In the genomic region with DNA sequence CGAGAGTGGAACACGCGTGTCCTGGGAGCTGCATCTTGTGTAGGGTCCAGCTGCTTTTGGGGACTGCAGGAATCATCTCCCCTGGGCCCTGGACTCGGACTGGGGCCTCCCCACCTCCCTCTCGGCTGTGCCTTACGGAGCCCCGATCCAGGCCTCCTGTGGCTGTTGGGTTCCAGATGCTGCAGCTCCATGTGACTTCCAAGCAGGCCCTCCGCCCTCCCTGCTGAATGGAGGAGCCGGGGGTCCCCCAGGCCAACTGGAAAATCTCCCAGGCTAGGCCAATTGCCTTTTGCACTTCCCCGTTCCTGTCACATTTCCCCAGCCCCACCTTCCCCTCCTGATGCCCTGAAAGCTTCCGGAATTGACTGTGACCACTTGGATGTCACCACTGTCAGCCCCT, we compare ENCODE assay signal across 29 cellular contexts. TPM values are rescaled to one million over a fixed set of nuclear protein-coding genes. Genes with fewer than 3 reads are reported as not detected.
DNase-seq lines count a peak whose midpoint lies in the region; ATAC-seq and TF ChIP-seq lines count a peak whose summit lies in the region.
"Had no signal": no experiment of that assay in that cellular context is flagged by ENCODE, and none has a peak within 500 bp of the region (broad histone marks: within the 10 kb centered on the region; RNA-seq: fewer than 3 reads in every experiment).

No MANE protein-coding gene starts in this region.

- H3K9ac ChIP-seq in BLaER1 treated with 17β-estradiol and CSF1 and Interleukin-3, amounts not matched to agents 10 nM and 100 nM, result peak overlapping the region in 9 of 11 experiments; percentile 3 to 49 (median 24); a peak in 11 of 22 replicates
- H3K9ac ChIP-seq in H9 (ENCODE audit: extremely low read depth, insufficient read length, low read length), result no peak overlapping the region

- H3K4me1 ChIP-seq in BLaER1 treated with 17β-estradiol and CSF1 and Interleukin-3, amounts not matched to agents 10 nM and 100 nM, result peaks cover 63 to 89% (median 79%) of the 10 kb centered on the region in 10 experiments
- no peaks in the 10 kb centered on the region for H3K4me1 ChIP-seq in H9 (ENCODE audit: insufficient read depth, low read length)
- peaks cover 4 to 59% (median 45%) of the 10 kb centered on the region in 4 donors for H3K4me1 ChIP-seq in esophagus muscularis mucosa
- H3K4me1 ChIP-seq: SJCRH30 had no signal

- TF ChIP-seq POLR2A in esophagus muscularis mucosa (IDR thresholded peaks at IDR 0.05; ENCODE audit: low read depth), result no peak

- H3K79me2 ChIP-seq in H9 (ENCODE audit: insufficient read depth, low read length), result no peaks in the 10 kb centered on the region

- peak overlapping the region in 9 of 11 experiments; percentile 3 to 68 (median 51); a peak in 11 of 22 replicates for H3K27ac ChIP-seq in BLaER1 treated with 17β-estradiol and CSF1 and Interleukin-3, amounts not matched to agents 10 nM and 100 nM
- no peak overlapping the region for H3K27ac ChIP-seq in H9 (ENCODE audit: insufficient read length, low read depth, low read length)
- H3K27ac ChIP-seq in esophagus muscularis mucosa (replicated peaks in 1 of 4), result peak overlapping the region in 3 of 4 donors; percentile 15 to 61 (median 29)
- H3K27ac ChIP-seq: SJCRH30 had no signal

- H3K36me3 ChIP-seq in BLaER1 treated with 17β-estradiol and CSF1 and Interleukin-3, amounts not matched to agents 10 nM and 100 nM, result peaks cover 39 to 77% (median 56%) of the 10 kb centered on the region in 11 experiments; a peak in 21 of 22 replicates
- peaks cover 4 to 48% (median 32%) of the 10 kb centered on the region in 4 donors for H3K36me3 ChIP-seq in esophagus muscularis mucosa
- H3K36me3 ChIP-seq: SJCRH30 had no signal

- no peak overlapping the region for H2BK20ac ChIP-seq in H9 (ENCODE audit: low read depth, low read length, poor library complexity, severe bottlenecking)

- no peak for ATAC-seq in stimulated activated memory B cell treated with anti-CD40 and anti-IgM and Interleukin-4, amounts not matched to agents 10 μg/mL and 1 μg/mL and 100 μg/mL, for 72 hours
- ATAC-seq in GM21576 (IDR thresholded peaks at IDR 0.05; ENCODE audit: unreplicated experiment), result no peak
- ATAC-seq: activated naive CD8-positive, alpha-beta T cell treated with anti-CD3 and anti-CD28 coated beads, Interleukin-2, amount 50 U/mL, for 24 hours; K562; Panc1; T-cell had no signal

- H3K4me3 Mint-ChIP-seq in H9, result no peak overlapping the region
- no peak overlapping the region for H3K4me3 Mint-ChIP-seq in stimulated activated memory B cell treated with anti-CD40 and anti-IgM and Interleukin-4, amounts not matched to agents 10 μg/mL and 1 μg/mL and 100 μg/mL, for 72 hours
- H3K4me3 Mint-ChIP-seq: activated B cell treated with CpG ODN at 0.5 μM for 24 hours; activated naive CD8-positive, alpha-beta T cell treated with anti-CD3 and anti-CD28 coated beads, Interleukin-2, amount 50 U/mL, for 24 hours; CD14-positive monocyte; endodermal cell; stimulated activated naive CD8-positive, alpha-beta T cell treated with anti-CD3 and anti-CD28 coated beads, Interleukin-15, Interleukin-2, amounts not matched to agents 100 ng/mL and 50 ng/mL, for 24 hours; T-cell had no signal

- no peaks in the 10 kb centered on the region for H3K9me3 Mint-ChIP-seq in H9
- no peaks in the 10 kb centered on the region for H3K9me3 Mint-ChIP-seq in stimulated activated memory B cell treated with anti-CD40 and anti-IgM and Interleukin-4, amounts not matched to agents 10 μg/mL and 1 μg/mL and 100 μg/mL, for 72 hours
- H3K9me3 Mint-ChIP-seq: activated B cell treated with CpG ODN at 0.5 μM for 24 hours; activated naive CD8-positive, alpha-beta T cell treated with anti-CD3 and anti-CD28 coated beads, Interleukin-2, amount 50 U/mL, for 24 hours; CD14-positive monocyte; endodermal cell; stimulated activated naive CD8-positive, alpha-beta T cell treated with anti-CD3 and anti-CD28 coated beads, Interleukin-15, Interleukin-2, amounts not matched to agents 100 ng/mL and 50 ng/mL, for 24 hours; T-cell had no signal

- WGBS in H9 (ENCODE audit: extremely low coverage, insufficient read length, low lambda C conversion rate), result no CpG with 5 or more reads among the region's 11 CpGs
- WGBS in esophagus muscularis mucosa, result 66% methylated on average over 10 of the region's 11 CpGs

- H3K56ac ChIP-seq in H9 (ENCODE audit: insufficient read length, low read depth, low read length), result no peak overlapping the region

- H4K8ac ChIP-seq in H9 (replicated peaks; ENCODE audit: insufficient read length, low read depth, low read length), result no peak overlapping the region

- H3K4ac ChIP-seq in H9 (ENCODE audit: low read depth, low read length), result no peak overlapping the region

- TF ChIP-seq CTCF in H9 (conservative IDR thresholded peaks at IDR 0.05), result no peak
- TF ChIP-seq CTCF in esophagus muscularis mucosa (IDR thresholded peaks at IDR 0.05), result no peak

- no peak overlapping the region for H3K14ac ChIP-seq in H9 (ENCODE audit: insufficient read depth, low read length)

- H2BK120ac ChIP-seq in H9 (ENCODE audit: low read depth, low read length, poor library complexity, severe bottlenecking), result no peak overlapping the region

- no peak overlapping the region for H2AFZ ChIP-seq in H9 (ENCODE audit: low read length)

- no peak overlapping the region for H2BK15ac ChIP-seq in H9 (ENCODE audit: low read depth, low read length)

- H3K27ac Mint-ChIP-seq in H9, result peak overlapping the region in 2 of 3 experiments; percentile 65 to 73; a peak in 2 of 7 replicates
- peak overlapping the region; percentile 22 for H3K27ac Mint-ChIP-seq in stimulated activated memory B cell treated with anti-CD40 and anti-IgM and Interleukin-4, amounts not matched to agents 10 μg/mL and 1 μg/mL and 100 μg/mL, for 72 hours
- H3K27ac Mint-ChIP-seq: activated B cell treated with CpG ODN at 0.5 μM for 24 hours; activated naive CD8-positive, alpha-beta T cell treated with anti-CD3 and anti-CD28 coated beads, Interleukin-2, amount 50 U/mL, for 24 hours; stimulated activated naive CD8-positive, alpha-beta T cell treated with anti-CD3 and anti-CD28 coated beads, Interleukin-15, Interleukin-2, amounts not matched to agents 100 ng/mL and 50 ng/mL, for 24 hours; T-cell had no signal

- no peak overlapping the region for H3T11ph ChIP-seq in H9 (ENCODE audit: low read length)

- H3K9me3 ChIP-seq in BLaER1 treated with 17β-estradiol and CSF1 and Interleukin-3, amounts not matched to agents 10 nM and 100 nM (replicated peaks in 1 of 11), result peaks cover 0 to 12% (median 0%) of the 10 kb centered on the region in 11 experiments; a peak in 2 of 22 replicates
- no peaks in the 10 kb centered on the region for H3K9me3 ChIP-seq in H9 (ENCODE audit: control insufficient read depth, low read depth, low read length)
- no peaks in the 10 kb centered on the region for H3K9me3 ChIP-seq in esophagus muscularis mucosa
- H3K9me3 ChIP-seq: MG63, SJCRH30, tibial nerve had no signal

- H3K27me3 ChIP-seq in BLaER1 treated with 17β-estradiol and CSF1 and Interleukin-3, amounts not matched to agents 10 nM and 100 nM, result no peaks in the 10 kb centered on the region
- H3K27me3 ChIP-seq in H9 (ENCODE audit: insufficient read depth, low read length) (no peaks in the 10 kb centered on the region), esophagus muscularis mucosa (no peaks in the 10 kb centered on the region)
- H3K27me3 ChIP-seq: MG63, SJCRH30, tibial nerve had no signal

- H3K23me2 ChIP-seq in H9 (ENCODE audit: insufficient read length, low read depth, low read length, poor library complexity, severe bottlenecking), result no peaks in the 10 kb centered on the region

- peaks cover 0 to 51% (median 20%) of the 10 kb centered on the region in 11 experiments; a peak in 13 of 22 replicates for H4K20me1 ChIP-seq in BLaER1 treated with 17β-estradiol and CSF1 and Interleukin-3, amounts not matched to agents 10 nM and 100 nM
- no peaks in the 10 kb centered on the region for H4K20me1 ChIP-seq in H9 (ENCODE audit: control insufficient read depth, insufficient read depth, insufficient read length)

- no peak overlapping the region for H3K18ac ChIP-seq in H9 (ENCODE audit: insufficient read length, low read depth, low read length)

- H4K5ac ChIP-seq in H9 (ENCODE audit: insufficient read length, low read depth, low read length), result no peak overlapping the region

- no peak for TF ChIP-seq EP300 in esophagus muscularis mucosa (IDR thresholded peaks at IDR 0.05)

- no peak overlapping the region for H2BK12ac ChIP-seq in H9 (ENCODE audit: insufficient read length, low read depth, low read length)

- H3K23ac ChIP-seq in H9 (ENCODE audit: insufficient read length, low read depth, low read length), result no peak overlapping the region

- no peak overlapping the region for H2BK5ac ChIP-seq in H9 (ENCODE audit: insufficient read length, low read length)

- H3K4me3 ChIP-seq in BLaER1 treated with 17β-estradiol and CSF1 and Interleukin-3, amounts not matched to agents 10 nM and 100 nM, result no peak overlapping the region
- H3K4me3 ChIP-seq in esophagus muscularis mucosa, result no peak overlapping the region
- H3K4me3 ChIP-seq: K562, MG63, SJCRH30, tibial nerve had no signal

- H4K91ac ChIP-seq in H9 (ENCODE audit: insufficient read length, low read depth, low read length), result no peak overlapping the region

- no peaks in the 10 kb centered on the region for H3K79me1 ChIP-seq in H9 (ENCODE audit: insufficient read depth, low read depth, low read length, poor library complexity, severe bottlenecking)

- peaks cover 6 to 9% of the 10 kb centered on the region in 2 experiments; a peak in 3 of 4 replicates for H3K4me1 Mint-ChIP-seq in H9
- peaks cover 41% of the 10 kb centered on the region for H3K4me1 Mint-ChIP-seq in stimulated activated memory B cell treated with anti-CD40 and anti-IgM and Interleukin-4, amounts not matched to agents 10 μg/mL and 1 μg/mL and 100 μg/mL, for 72 hours
- H3K4me1 Mint-ChIP-seq: endodermal cell had no signal

- H3K4me2 ChIP-seq in BLaER1 treated with 17β-estradiol and CSF1 and Interleukin-3, amounts not matched to agents 10 nM and 100 nM, result peak overlapping the region in 4 of 11 experiments; percentile 6 to 46 (median 32); a peak in 4 of 22 replicates
- H3K4me2 ChIP-seq in H9 (ENCODE audit: insufficient read depth, insufficient read length, low read length), result no peak overlapping the region

- H3K36me3 Mint-ChIP-seq in H9 (ENCODE audit: insufficient read depth in 1 of 3, low read depth in 3 of 3), result peaks cover 0 to 10% (median 2%) of the 10 kb centered on the region in 3 experiments; a peak in 4 of 7 replicates
- peaks cover 16% of the 10 kb centered on the region for H3K36me3 Mint-ChIP-seq in stimulated activated memory B cell treated with anti-CD40 and anti-IgM and Interleukin-4, amounts not matched to agents 10 μg/mL and 1 μg/mL and 100 μg/mL, for 72 hours

- no peak for DNase-seq in H9
- DNase-seq in esophagus muscularis mucosa (ENCODE audit: extremely low spot score), result no peak
- DNase-seq in SHP77 (lab: John Stamatoyannopoulos, UW), result no peak
- DNase-seq in NCI-H1105 (lab: John Stamatoyannopoulos, UW), result no peak
- DNase-seq: activated B cell treated with CpG ODN at 0.5 μM for 24 hours; activated gamma-delta T cell; activated naive CD8-positive, alpha-beta T cell treated with anti-CD3 and anti-CD28 coated beads, Interleukin-2, amount 50 U/mL, for 24 hours; DND-41; endodermal cell; HCEC 1CT; hippocampal formation; left cardiac atrium; mammary epithelial cell; MG63; NCI-H2029; NCI-H526; SJCRH30; stimulated activated CD4-positive, alpha-beta T cell treated with anti-CD3 and anti-CD28 coated beads, Interleukin-15, amount 100 ng/mL, for 24 hours; T-cell had no signal

- H3K27me3 Mint-ChIP-seq in H9 (ENCODE audit: low read depth), result no peaks in the 10 kb centered on the region
- H3K27me3 Mint-ChIP-seq in stimulated activated memory B cell treated with anti-CD40 and anti-IgM and Interleukin-4, amounts not matched to agents 10 μg/mL and 1 μg/mL and 100 μg/mL, for 72 hours, result no peaks in the 10 kb centered on the region
- H3K27me3 Mint-ChIP-seq: activated B cell treated with CpG ODN at 0.5 μM for 24 hours; activated naive CD8-positive, alpha-beta T cell treated with anti-CD3 and anti-CD28 coated beads, Interleukin-2, amount 50 U/mL, for 24 hours; stimulated activated naive CD8-positive, alpha-beta T cell treated with anti-CD3 and anti-CD28 coated beads, Interleukin-15, Interleukin-2, amounts not matched to agents 100 ng/mL and 50 ng/mL, for 24 hours; T-cell had no signal

- H2AK5ac ChIP-seq in H9 (ENCODE audit: insufficient read length, low read length), result no peak overlapping the region

- intact Hi-C loops in esophagus muscularis mucosa (cut with DNase I), result no loop called here

RNA-seq across cellular contexts. Expression of a gene that starts 6.2 kb away (rescaled TPM):
- total RNA-seq in H9 (2021) (73.1 and 76.0 TPM in 2 replicates), esophagus muscularis mucosa (10 to 100 TPM; 39.0 to 75.5 (median 49.9) TPM)

RNA-seq across cellular contexts. Expression of a gene that starts 34.9 kb away (rescaled TPM):
- total RNA-seq in H9 (2021) (6.3 and 6.4 TPM in 2 replicates), esophagus muscularis mucosa (10 to 100 TPM; 15.9 to 26.1 (median 19.4) TPM)

RNA-seq across cellular contexts. Expression of a gene that starts 44.5 kb away (rescaled TPM):
- total RNA-seq in H9 (2021) (not detected in 2 replicates), esophagus muscularis mucosa (not detected)
- total RNA-seq: activated B cell treated with CpG ODN at 0.5 μM for 24 hours, endodermal cell, esophagus mucosa, frontal cortex, K562, mammary epithelial cell, SJCRH30, T-cell had no signal

RNA-seq across cellular contexts. Expression of a gene that starts 50.2 kb away (rescaled TPM):
- total RNA-seq in H9 (2021) (45.3 and 48.5 TPM in 2 replicates), esophagus muscularis mucosa (10 to 100 TPM; 54.2 to 92.6 (median 61.5) TPM)

RNA-seq across cellular contexts. Expression of a gene that starts 56.8 kb away (rescaled TPM):
- 1.4 TPM in 2 replicates for total RNA-seq in H9 (2021)
- total RNA-seq in esophagus muscularis mucosa, result under 1 TPM in 2 of 4 donors, not detected in 2; 0.26 to 0.75 TPM
- total RNA-seq: activated B cell treated with CpG ODN at 0.5 μM for 24 hours, esophagus mucosa, K562, T-cell had no signal
